In genomic region chr22:23072035-23072910, GRCh38 we compare ENCODE assay signal across 1 cellular context.
TF ChIP-seq lines count a peak whose summit lies in the region.

No MANE protein-coding gene starts in this region.

TF ChIP-seq in GM23338, 12 proteins besides CTCF, POLR2A, EP300 and RAD21 (continued from another document):
- 0 out of 2 replicates have a peak, but pooled peaks have one; percentile 9 for TF ChIP-seq ZNF462 (CRISPR knock-in tag; IDR thresholded peaks at IDR 0.05)
